ENCODE assay signal across 27 cellular contexts in genomic region chr1:160308451-160309182, GRCh38. TPM values are rescaled to one million over a fixed set of nuclear protein-coding genes. Genes with fewer than 3 reads are reported as not detected.
DNase-seq lines count a peak whose midpoint lies in the region; ATAC-seq and TF ChIP-seq lines count a peak whose summit lies in the region.
"Had no signal": no experiment of that assay in that cellular context is flagged by ENCODE, and none has a peak within 500 bp of the region (broad histone marks: within the 10 kb centered on the region; RNA-seq: fewer than 3 reads in every experiment).

No MANE protein-coding gene starts in this region.

- CTCF ChIA-PET in activated B cell treated with CpG ODN at 0.5 μM for 24 hours (lab: Charles Lee) = no interaction called here

- DNase-seq in EH (ENCODE audit: low read depth) (peak; percentile 13), activated B cell treated with CpG ODN at 0.5 μM for 24 hours (no peak), fibroblast of the aortic adventitia (ENCODE audit: low read depth) (peak; percentile 18), osteoblast (ENCODE audit: insufficient read length, low spot score, missing footprints) (no peak), substantia nigra (lab: John Stamatoyannopoulos, UW) (no peak)
- no peak for DNase-seq in activated effector memory CD4-positive, alpha-beta T cell treated with anti-CD3 and anti-CD28 coated beads, Interleukin-2, amount 50 U/mL, for 16 hours
- DNase-seq in activated CD4-positive, CD25-positive, alpha-beta regulatory T cell treated with anti-CD3 and anti-CD28 coated beads, Interleukin-2, amount 50 U/mL, for 72 hours = no peak
- DNase-seq: amygdala; central memory CD4-positive, alpha-beta T cell; COR-L47; DND-41; effector memory CD4-positive, alpha-beta T cell; lower lobe of right lung; MM.1S; naive B cell; NCI-H1694 treated with DMSO at 0.1 percent for 48 hours; NCI-H345; ovary; sigmoid colon; SK-N-SH; stimulated activated naive CD8-positive, alpha-beta T cell treated with anti-CD3 and anti-CD28 coated beads, Interleukin-15, Interleukin-2, amounts not matched to agents 100 U/mL and 50 U/mL, for 24 hours; T1000 had no signal

- peaks cover 91% of the 10 kb centered on the region for H3K36me3 ChIP-seq in osteoblast (ENCODE audit: insufficient read depth, low read length)
- H3K36me3 ChIP-seq: ovary had no signal

- H3K4me3 Mint-ChIP-seq in activated B cell treated with CpG ODN at 0.5 μM for 24 hours = no peak overlapping the region
- H3K4me3 Mint-ChIP-seq: type B pancreatic cell had no signal

- H3K27ac ChIP-seq in osteoblast (ENCODE audit: low read depth, low read length) (peak overlapping the region; percentile 91), substantia nigra (ENCODE audit: low read depth, low read length, poor library complexity, severe bottlenecking) (no peak overlapping the region)
- H3K27ac ChIP-seq: esophagus muscularis mucosa, lower lobe of right lung, ovary, sigmoid colon had no signal

- peaks cover 39% of the 10 kb centered on the region for H3K4me1 Mint-ChIP-seq in activated B cell treated with CpG ODN at 0.5 μM for 24 hours

- no peak for TF ChIP-seq CTCF in activated B cell treated with CpG ODN at 0.5 μM for 24 hours (IDR thresholded peaks at IDR 0.05)
- TF ChIP-seq CTCF in fibroblast of the aortic adventitia (IDR thresholded peaks at IDR 0.05; ENCODE audit: insufficient read depth, low read length) = no peak
- no peak for TF ChIP-seq CTCF in osteoblast (IDR thresholded peaks at IDR 0.05; ENCODE audit: extremely low read depth, low read depth, low read length)

- ATAC-seq in activated B cell treated with CpG ODN at 0.5 μM for 24 hours (ENCODE audit: low read depth) (no peak), GM21619 (IDR thresholded peaks at IDR 0.05; ENCODE audit: unreplicated experiment) (no peak)
- ATAC-seq: activated CD4-positive, CD25-positive, alpha-beta regulatory T cell treated with anti-CD3 and anti-CD28 coated beads, Interleukin-2, amount 50 U/mL, for 24 hours; lower lobe of right lung; stimulated activated naive CD8-positive, alpha-beta T cell treated with anti-CD3 and anti-CD28 coated beads, Interleukin-15, Interleukin-2, amounts not matched to agents 100 U/mL and 50 U/mL, for 24 hours had no signal

- peaks cover 21% of the 10 kb centered on the region for H4K20me1 ChIP-seq in osteoblast (ENCODE audit: insufficient read depth, low read length)

- peaks cover 19% of the 10 kb centered on the region for H3K4me1 ChIP-seq in osteoblast (ENCODE audit: insufficient read depth, low read length)
- H3K4me1 ChIP-seq: esophagus muscularis mucosa, lower lobe of right lung, sigmoid colon had no signal

- H3K36me3 Mint-ChIP-seq in activated B cell treated with CpG ODN at 0.5 μM for 24 hours (ENCODE audit: low read depth) = peaks cover 86% of the 10 kb centered on the region

- peaks cover 34% of the 10 kb centered on the region for H3K79me2 ChIP-seq in osteoblast (ENCODE audit: insufficient read depth, low read length)

- POLR2A ChIA-PET in activated B cell treated with CpG ODN at 0.5 μM for 24 hours (lab: Charles Lee) = interaction anchor here (0.6 kb wide), 1 partner anchor 15 kb away, joined by 7 read pairs; no protein-coding TSS in a partner anchor

- H3K4me3 ChIP-seq in fibroblast of the aortic adventitia (ENCODE audit: low read depth, low read length) (no peak overlapping the region), osteoblast (ENCODE audit: insufficient read depth, low read length) (no peak overlapping the region)
- H3K4me3 ChIP-seq: esophagus muscularis mucosa, lower lobe of right lung, ovary, sigmoid colon had no signal

- H3K27ac Mint-ChIP-seq in activated B cell treated with CpG ODN at 0.5 μM for 24 hours = peak overlapping the region; percentile 68
- H3K27ac Mint-ChIP-seq: type B pancreatic cell had no signal

- no peaks in the 10 kb centered on the region for H3K27me3 Mint-ChIP-seq in activated B cell treated with CpG ODN at 0.5 μM for 24 hours
- H3K27me3 Mint-ChIP-seq: naive B cell, type B pancreatic cell had no signal

- H3K4me2 ChIP-seq in osteoblast (ENCODE audit: insufficient read depth, low read length) = peak overlapping the region; percentile 29
- H3K4me2 ChIP-seq: SK-N-SH had no signal

- H3K27me3 ChIP-seq in osteoblast (ENCODE audit: insufficient read depth, low read length) = no peaks in the 10 kb centered on the region
- H3K27me3 ChIP-seq: esophagus muscularis mucosa, ovary, sigmoid colon had no signal

- intact Hi-C loops in activated B cell treated with CpG ODN at 0.5 μM for 24 hours (cut with micrococcal nuclease) = loop anchor here (5.0 kb wide), 2 partner anchors 34 to 69 kb away; partner anchors contain the start of genes COPA and NCSTN

- H2AFZ ChIP-seq in osteoblast (ENCODE audit: low read length) = no peak overlapping the region

- no peaks in the 10 kb centered on the region for H3K9me3 Mint-ChIP-seq in activated B cell treated with CpG ODN at 0.5 μM for 24 hours
- H3K9me3 Mint-ChIP-seq: activated T-helper 2 cell treated with anti-CD3 and anti-CD28 coated beads, Interferon-gamma antibody, Interleukin-2, Interleukin-4, amounts not matched to agents 10 μg/mL and 5 μg/mL and 100 μg/mL, durations not matched to agents 14 hours and 24 hours and 36 hours; naive B cell; type B pancreatic cell had no signal

- no peaks in the 10 kb centered on the region for H3K9me3 ChIP-seq in osteoblast (ENCODE audit: low read depth, low read length)
- H3K9me3 ChIP-seq: esophagus muscularis mucosa, lower lobe of right lung, ovary, sigmoid colon, SK-N-SH had no signal

RNA-seq across cellular contexts. Expression of gene PEX19, which starts 23.7 kb away (rescaled TPM):
- total RNA-seq in activated B cell treated with CpG ODN at 0.5 μM for 24 hours (43.7 and 50.3 TPM in 2 replicates), fibroblast of the aortic adventitia (ENCODE audit: low replicate concordance) (39.1 and 55.1 TPM in 2 replicates), osteoblast (38.0 and 43.3 TPM in 2 replicates)

RNA-seq across cellular contexts. Expression of gene COPA, which starts 34.4 kb away (rescaled TPM):
- total RNA-seq in activated B cell treated with CpG ODN at 0.5 μM for 24 hours (161 and 174 TPM in 2 replicates), fibroblast of the aortic adventitia (ENCODE audit: low replicate concordance) (220 and 248 TPM in 2 replicates), osteoblast (282 and 335 TPM in 2 replicates)

RNA-seq across cellular contexts. Expression of gene NCSTN, which starts 34.6 kb away (rescaled TPM):
- total RNA-seq in activated B cell treated with CpG ODN at 0.5 μM for 24 hours (108 and 118 TPM in 2 replicates), fibroblast of the aortic adventitia (ENCODE audit: low replicate concordance) (60.6 and 79.3 TPM in 2 replicates), osteoblast (147 and 165 TPM in 2 replicates)

RNA-seq across cellular contexts. Expression of gene DCAF8, which starts 46.3 kb away (rescaled TPM):
- total RNA-seq in activated B cell treated with CpG ODN at 0.5 μM for 24 hours (155 and 172 TPM in 2 replicates), fibroblast of the aortic adventitia (ENCODE audit: low replicate concordance) (63.0 and 76.6 TPM in 2 replicates), osteoblast (107 and 112 TPM in 2 replicates)

RNA-seq across cellular contexts. Expression of gene NHLH1, which starts 58.3 kb away (rescaled TPM):
- total RNA-seq in activated B cell treated with CpG ODN at 0.5 μM for 24 hours (0.46 and 0.71 TPM in 2 replicates), fibroblast of the aortic adventitia (ENCODE audit: low replicate concordance) (not detected in 2 replicates), osteoblast (under 0.01 TPM in 1 of 2 replicates, not detected in the other)
- total RNA-seq: esophagus muscularis mucosa had no signal

Comparison
In these comparisons a context has a peak if more than half of its experiments do, and no peak if none do; other contexts are left out.
1. DNase-seq: peak in EH (single experiment) and fibroblast of the aortic adventitia (single experiment); none in activated B cell treated with CpG ODN at 0.5 μM for 24 hours (single experiment), osteoblast (single experiment), activated effector memory CD4-positive, alpha-beta T cell treated with anti-CD3 and anti-CD28 coated beads, Interleukin-2, amount 50 U/mL, for 16 hours (single experiment), activated CD4-positive, CD25-positive, alpha-beta regulatory T cell treated with anti-CD3 and anti-CD28 coated beads, Interleukin-2, amount 50 U/mL, for 72 hours (single experiment) and substantia nigra (0 of 49).